In the genomic region with DNA sequence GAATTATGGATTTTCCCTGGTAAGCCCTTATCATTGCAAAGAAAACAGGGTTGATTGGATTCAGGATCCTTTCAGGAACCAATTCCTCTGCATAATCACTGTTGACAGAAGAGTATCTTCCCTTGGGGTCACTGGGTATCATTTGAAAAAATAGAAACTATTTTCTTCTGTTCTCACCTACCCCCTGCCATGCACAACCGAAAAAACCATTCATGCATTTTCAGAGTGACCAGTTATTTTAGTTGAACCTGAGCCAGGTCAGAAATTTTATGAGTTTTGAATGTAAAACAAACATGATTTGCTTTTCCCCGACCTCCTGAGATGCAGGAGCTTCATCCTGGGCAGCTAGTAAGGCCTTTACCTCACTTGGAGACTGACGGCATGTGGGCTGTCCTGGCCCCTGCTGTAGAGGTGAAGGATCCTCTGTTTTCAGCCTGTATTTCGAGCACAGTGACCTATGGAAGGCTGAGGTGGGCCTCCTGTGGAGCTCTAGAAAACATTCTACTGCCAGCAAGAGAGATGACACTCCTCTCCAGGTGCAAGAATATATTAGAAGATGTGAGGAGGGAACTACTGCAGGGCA, we compare ENCODE assay signal across 14 cellular contexts.
"Had no signal": no experiment of that assay in that cellular context is flagged by ENCODE, and none has a peak within 500 bp of the region (broad histone marks: within the 10 kb centered on the region; RNA-seq: fewer than 3 reads in every experiment).

No MANE protein-coding gene starts in this region.

- DNase-seq: activated CD4-positive, alpha-beta T cell treated with anti-CD3 and anti-CD28 coated beads for 36 hours; activated CD4-positive, alpha-beta T cell treated with anti-CD3 and anti-CD28 coated beads, Interleukin-2, amount 50 U/mL, for 1 hour; activated CD8-positive, alpha-beta memory T cell treated with anti-CD3 and anti-CD28 coated beads, Interleukin-2, amount 50 U/mL, for 4 hours; activated CD8-positive, alpha-beta T cell treated with anti-CD3 and anti-CD28 coated beads for 36 hours; activated naive CD4-positive, alpha-beta T cell; activated T-cell treated with anti-CD3 and anti-CD28 coated beads, Interleukin-2, amount 50 U/mL, for 1 hour; aorta; caudate nucleus; NCI-H1092; NCI-H446 treated with DMSO at 0.1 percent for 48 hours; NCI-H526; SIG-M5; T-helper 17 cell; T-helper 9 cell had no signal
